ENCODE assay signal across 11 cellular contexts in the genomic region with DNA sequence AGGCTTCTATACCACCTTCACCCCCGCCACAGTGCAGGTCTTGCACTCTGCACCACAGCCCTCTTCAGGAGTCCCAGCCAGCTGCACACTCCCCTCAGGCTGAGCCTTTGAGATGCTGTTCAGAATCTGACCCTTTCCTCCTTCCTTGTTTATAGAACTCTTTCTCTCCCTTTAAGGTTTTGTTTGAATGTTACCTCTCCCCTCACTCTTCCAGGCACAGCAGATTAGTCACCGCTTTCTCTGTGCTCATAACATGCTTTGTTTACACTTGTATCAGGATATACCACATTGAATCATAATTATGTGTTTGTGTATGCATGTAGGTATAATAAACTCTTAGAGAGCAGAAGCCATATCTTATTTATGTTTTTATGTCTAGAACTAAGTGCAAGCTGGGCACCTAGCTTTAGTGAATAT.
DNase-seq lines count a peak whose midpoint lies in the region; TF ChIP-seq lines count a peak whose summit lies in the region.
"Had no signal": no experiment of that assay in that cellular context is flagged by ENCODE, and none has a peak within 500 bp of the region (broad histone marks: within the 10 kb centered on the region; RNA-seq: fewer than 3 reads in every experiment).

No MANE protein-coding gene starts in this region.

- H3K9ac ChIP-seq in Karpas-422 (ENCODE audit: low read length), result peak overlapping the region; percentile 34

- peaks cover 75% of the 10 kb centered on the region for H3K4me1 ChIP-seq in Karpas-422 (ENCODE audit: low read length)
- H3K4me1 ChIP-seq in neutrophil (ENCODE audit: control insufficient read depth in 1 of 2, insufficient read depth in 1 of 2, low read depth in 1 of 2, low read length in 1 of 2), result peaks cover 48% of the 10 kb centered on the region in 2 experiments
- H3K4me1 ChIP-seq in CD8-positive, alpha-beta memory T cell (ENCODE audit: insufficient read depth, low read length), result peaks cover 9% of the 10 kb centered on the region

- no peak overlapping the region for H3K4me3 Mint-ChIP-seq in CD8-positive, alpha-beta memory T cell
- no peak overlapping the region for H3K4me3 Mint-ChIP-seq in chondrocyte (ENCODE audit: unreplicated experiment)

- POLR2A ChIA-PET in CD8-positive, alpha-beta memory T cell (lab: Charles Lee), result no interaction called here

- H3K9me2 ChIP-seq in Karpas-422 (replicated peaks; ENCODE audit: insufficient read depth, low read length), result no peaks in the 10 kb centered on the region

- H3K27ac Mint-ChIP-seq in CD8-positive, alpha-beta memory T cell, result no peak overlapping the region
- no peak overlapping the region for H3K27ac Mint-ChIP-seq in chondrocyte (ENCODE audit: unreplicated experiment)

- no peaks in the 10 kb centered on the region for H3K9me3 Mint-ChIP-seq in CD8-positive, alpha-beta memory T cell
- no peaks in the 10 kb centered on the region for H3K9me3 Mint-ChIP-seq in chondrocyte (ENCODE audit: low read depth)

- H3K4me1 Mint-ChIP-seq in CD8-positive, alpha-beta memory T cell, result peaks cover 15 to 38% (median 21%) of the 10 kb centered on the region in 3 donors
- H3K4me1 Mint-ChIP-seq in chondrocyte (ENCODE audit: low read depth), result no peaks in the 10 kb centered on the region

- TF ChIP-seq CTCF in neutrophil (IDR thresholded peaks at IDR 0.05) (no peak), chondrocyte (IDR thresholded peaks at IDR 0.05) (no peak)

- peaks cover 0 to 2% (median 0%) of the 10 kb centered on the region in 3 donors for H3K36me3 Mint-ChIP-seq in CD8-positive, alpha-beta memory T cell
- no peaks in the 10 kb centered on the region for H3K36me3 Mint-ChIP-seq in chondrocyte (ENCODE audit: low read depth)

- peak overlapping the region; percentile 7 for H3K4me2 ChIP-seq in Karpas-422 (ENCODE audit: low read depth, low read length, poor library complexity, severe bottlenecking)

- no peaks in the 10 kb centered on the region for H3K27me3 Mint-ChIP-seq in CD8-positive, alpha-beta memory T cell
- no peaks in the 10 kb centered on the region for H3K27me3 Mint-ChIP-seq in chondrocyte (ENCODE audit: low read depth)

- H3K36me3 ChIP-seq in Karpas-422 (ENCODE audit: insufficient read depth, low read length) (no peaks in the 10 kb centered on the region), neutrophil (no peaks in the 10 kb centered on the region)
- H3K36me3 ChIP-seq in CD8-positive, alpha-beta memory T cell (ENCODE audit: insufficient read depth, low read length), result no peaks in the 10 kb centered on the region

- H4K20me1 ChIP-seq in Karpas-422 (ENCODE audit: insufficient read depth, low read depth, low read length), result no peaks in the 10 kb centered on the region

- DNase-seq in DMS53 treated with DMSO at 0.1 percent for 48 hours (lab: John Stamatoyannopoulos, UW; ENCODE audit: unreplicated experiment) (peak; percentile 69), Karpas-422 (peak; percentile 57), brain pericyte (ENCODE audit: low read depth, low spot score) (peak; percentile 59), cerebellar cortex (ENCODE audit: low spot score) (no peak), chondrocyte (ENCODE audit: low spot score) (no peak)
- DNase-seq in effector CD8-positive, alpha-beta T cell (lab: John Stamatoyannopoulos, UW), result no peak
- no peak for DNase-seq in CD8-positive, alpha-beta memory T cell
- DNase-seq: effector CD4-positive, alpha-beta T cell; kidney; NCI-H526 treated with DMSO at 0.1 percent for 48 hours had no signal

- no peaks in the 10 kb centered on the region for H3K27me3 ChIP-seq in Karpas-422 (ENCODE audit: low read length)
- H3K27me3 ChIP-seq in neutrophil, result no peaks in the 10 kb centered on the region
- H3K27me3 ChIP-seq in CD8-positive, alpha-beta memory T cell (ENCODE audit: insufficient read depth, low read length, poor library complexity, severe bottlenecking), result no peaks in the 10 kb centered on the region

- CTCF ChIA-PET in CD8-positive, alpha-beta memory T cell (lab: Charles Lee), result interaction anchor here (1.6 kb wide), 1 partner anchor 13 kb away, joined by 4 read pairs; no protein-coding TSS in a partner anchor

- no peaks in the 10 kb centered on the region for H3K79me2 ChIP-seq in Karpas-422 (ENCODE audit: low read length)

- H2AFZ ChIP-seq in Karpas-422 (ENCODE audit: low read length), result no peak overlapping the region

- H3K27ac ChIP-seq in Karpas-422 (ENCODE audit: low read length) (peak overlapping the region; percentile 97), neutrophil (peak overlapping the region; percentile 88)
- H3K27ac ChIP-seq in CD8-positive, alpha-beta memory T cell (ENCODE audit: low read depth, low read length), result no peak overlapping the region

- no peak overlapping the region for H3K4me3 ChIP-seq in Karpas-422 (ENCODE audit: low read length)
- H3K4me3 ChIP-seq in neutrophil (ENCODE audit: low read depth in 1 of 2, low read length in 1 of 2), result no peak overlapping the region
- H3K4me3 ChIP-seq in CD8-positive, alpha-beta memory T cell (ENCODE audit: low read length), result no peak overlapping the region

- H3K9me3 ChIP-seq in Karpas-422 (ENCODE audit: low read length) (no peaks in the 10 kb centered on the region), neutrophil (no peaks in the 10 kb centered on the region)
- H3K9me3 ChIP-seq in CD8-positive, alpha-beta memory T cell (ENCODE audit: low read length), result no peaks in the 10 kb centered on the region

Comparison
In these comparisons a context has a peak if more than half of its experiments do, and no peak if none do; other contexts are left out.
1. DNase-seq: peak in DMS53 treated with DMSO at 0.1 percent for 48 hours (single experiment), Karpas-422 (single experiment) and brain pericyte (single experiment); none in effector CD8-positive, alpha-beta T cell (single experiment), cerebellar cortex (single experiment), CD8-positive, alpha-beta memory T cell (0 of 5) and chondrocyte (single experiment).